1 cellular context compared by ENCODE assay signal in genomic region chr16:81929841-81930240, GRCh38.
TF ChIP-seq lines count a peak whose summit lies in the region.

No MANE protein-coding gene starts in this region.

TF ChIP-seq in K562, 482 proteins besides CTCF, POLR2A, EP300 and RAD21 (continued from another document):
- TF ChIP-seq CTCFL (IDR thresholded peaks at IDR 0.05; ENCODE audit: borderline replicate concordance, insufficient read depth, low read depth, low read length, poor library complexity, severe bottlenecking) = no peak
